In the genomic region with DNA sequence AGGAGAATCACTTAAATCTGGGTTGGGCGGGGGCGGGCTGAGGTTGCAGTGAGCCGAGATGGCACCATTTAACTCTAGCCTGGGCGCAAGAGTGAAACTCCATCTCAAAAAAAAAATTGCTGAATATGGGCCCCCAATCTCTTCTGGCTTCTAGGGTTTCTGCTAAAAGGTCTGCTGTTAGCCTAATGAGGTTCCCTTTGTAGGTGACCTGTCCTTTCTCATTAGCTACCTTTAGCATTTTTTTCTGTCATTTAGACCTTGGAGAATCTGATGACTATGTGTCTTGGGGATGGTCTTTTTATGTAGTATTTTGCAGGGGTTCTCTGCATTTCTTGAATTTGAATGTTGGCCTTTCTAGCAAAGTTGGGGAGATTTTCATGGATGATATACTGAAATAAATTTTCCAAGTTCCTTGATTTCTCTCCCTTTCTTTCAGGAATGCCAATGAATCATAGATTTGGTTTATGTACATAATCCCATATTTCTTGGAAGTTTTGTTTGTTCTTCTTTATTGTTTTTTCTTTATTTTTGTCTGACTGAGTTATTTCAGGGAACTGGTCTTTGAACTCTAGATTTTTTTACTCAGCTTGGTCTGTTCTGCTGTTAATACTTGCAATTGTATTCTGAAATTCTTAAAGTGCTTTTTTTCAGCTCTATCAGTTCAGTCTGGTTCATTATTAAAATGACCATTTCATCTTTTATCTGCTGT, we compare ENCODE assay signal across 8 cellular contexts.
"Had no signal": no experiment of that assay in that cellular context is flagged by ENCODE, and none has a peak within 500 bp of the region (broad histone marks: within the 10 kb centered on the region; RNA-seq: fewer than 3 reads in every experiment).

No MANE protein-coding gene starts in this region.

- DNase-seq: GDM1, GF-D8 had no signal

- H3K4me3 ChIP-seq: GM12878 had no signal

- FAIRE-seq: G401.6, GM12878, GM12891, GM12892, GM18507, GM19239 had no signal

- ATAC-seq: GM12878 had no signal
